1 cellular context compared by ENCODE assay signal in the genomic region with DNA sequence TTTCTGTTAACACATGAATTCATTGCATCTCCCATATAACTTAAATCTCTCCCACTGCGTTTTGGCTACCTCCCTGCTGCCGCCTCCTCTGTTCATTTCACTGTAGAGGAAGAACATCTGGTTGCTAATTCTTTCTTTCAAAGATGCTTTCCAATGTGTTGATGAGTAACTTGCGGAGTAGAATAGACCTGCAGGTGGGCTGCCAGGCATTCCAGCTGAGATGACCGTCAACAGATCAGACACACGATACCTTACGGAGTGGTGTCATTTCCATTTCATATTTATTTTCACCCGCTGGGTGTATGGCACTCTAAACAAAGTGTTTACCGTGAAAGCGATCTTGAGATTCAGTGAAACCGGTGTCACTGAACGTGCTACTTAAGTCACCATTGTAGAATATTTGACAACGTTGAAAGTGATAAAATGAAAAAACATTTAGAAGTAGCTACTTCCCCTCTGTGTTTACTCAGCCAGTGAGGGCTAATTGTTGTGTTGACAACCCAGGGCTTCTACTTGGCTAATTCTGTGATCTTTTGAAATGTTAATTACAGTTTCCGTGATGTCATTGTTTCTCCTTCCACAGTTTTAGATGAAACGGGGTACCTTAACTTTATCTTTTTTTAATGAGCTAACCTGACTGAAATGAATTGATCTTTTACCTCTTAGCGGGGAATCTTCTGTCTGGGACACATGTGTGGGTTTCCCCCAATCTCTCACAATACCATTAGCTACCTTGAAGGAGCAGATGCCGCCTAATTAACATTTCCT.
A peak's percentile ranks its signal among the peaks of the same experiment; 100 is the strongest.
TF ChIP-seq lines count a peak whose summit lies in the region.

No MANE protein-coding gene starts in this region.

TF ChIP-seq in H1, 55 proteins besides CTCF, POLR2A, EP300 and RAD21 (continued from another document):
- no peak for TF ChIP-seq USF2 (IDR thresholded peaks at IDR 0.05; ENCODE audit: low read length)
- 0 out of 2 replicates have a peak, but pooled peaks have one; percentile 20 for TF ChIP-seq KDM1A (IDR thresholded peaks at IDR 0.05; ENCODE audit: borderline replicate concordance, low read length)
- TF ChIP-seq TBP (IDR thresholded peaks at IDR 0.05; ENCODE audit: low read depth, low read length), result peak; percentile 61; the same call in 1 of the 2 replicates
- TF ChIP-seq CBX5 (IDR thresholded peaks at IDR 0.05; ENCODE audit: low read depth, low read length), result no peak
- peak; percentile 68 for TF ChIP-seq BCL11A (IDR thresholded peaks at IDR 0.05; ENCODE audit: low read depth in 2 of 2, low read length in 2 of 2)
- peak; percentile 86 for TF ChIP-seq RBBP5 (IDR thresholded peaks at IDR 0.05; ENCODE audit: borderline replicate concordance, low read depth, low read length)
- TF ChIP-seq ZNF274 (IDR thresholded peaks at IDR 0.05; ENCODE audit: borderline replicate concordance, extremely low read depth, low read length), result no peak
- TF ChIP-seq TAF1 (IDR thresholded peaks at IDR 0.05; ENCODE audit: low read depth, low read length), result peak; percentile 52; the same call in 1 of the 2 replicates
- TF ChIP-seq RXRA (IDR thresholded peaks at IDR 0.05; ENCODE audit: insufficient read depth, low read depth, low read length), result no peak
- TF ChIP-seq, protein P1, sequence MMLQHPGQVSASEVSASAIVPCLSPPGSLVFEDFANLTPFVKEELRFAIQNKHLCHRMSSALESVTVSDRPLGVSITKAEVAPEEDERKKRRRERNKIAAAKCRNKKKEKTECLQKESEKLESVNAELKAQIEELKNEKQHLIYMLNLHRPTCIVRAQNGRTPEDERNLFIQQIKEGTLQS (IDR thresholded peaks at IDR 0.05; ENCODE audit: insufficient read depth, low read depth, low read length), result no peak
- TF ChIP-seq CBX8 (IDR thresholded peaks at IDR 0.05; ENCODE audit: borderline replicate concordance, low read depth, low read length), result no peak
- no peak for TF ChIP-seq GABPA (IDR thresholded peaks at IDR 0.05; ENCODE audit: borderline replicate concordance, insufficient read depth, low read length)
- no peak for TF ChIP-seq SP2 (IDR thresholded peaks at IDR 0.05; ENCODE audit: low read length)
- no peak for TF ChIP-seq GTF2F1 (IDR thresholded peaks at IDR 0.05; ENCODE audit: borderline replicate concordance, low read depth, low read length)
- peak; percentile 82 for TF ChIP-seq SP1 (IDR thresholded peaks at IDR 0.05; ENCODE audit: low read depth, low read length)
- TF ChIP-seq, protein P2, sequence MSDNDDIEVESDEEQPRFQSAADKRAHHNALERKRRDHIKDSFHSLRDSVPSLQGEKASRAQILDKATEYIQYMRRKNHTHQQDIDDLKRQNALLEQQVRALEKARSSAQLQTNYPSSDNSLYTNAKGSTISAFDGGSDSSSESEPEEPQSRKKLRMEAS (IDR thresholded peaks at IDR 0.05), result no peak
- no peak for TF ChIP-seq CHD1 (IDR thresholded peaks at IDR 0.05; ENCODE audit: low read depth, low read length)
- TF ChIP-seq, protein P3, sequence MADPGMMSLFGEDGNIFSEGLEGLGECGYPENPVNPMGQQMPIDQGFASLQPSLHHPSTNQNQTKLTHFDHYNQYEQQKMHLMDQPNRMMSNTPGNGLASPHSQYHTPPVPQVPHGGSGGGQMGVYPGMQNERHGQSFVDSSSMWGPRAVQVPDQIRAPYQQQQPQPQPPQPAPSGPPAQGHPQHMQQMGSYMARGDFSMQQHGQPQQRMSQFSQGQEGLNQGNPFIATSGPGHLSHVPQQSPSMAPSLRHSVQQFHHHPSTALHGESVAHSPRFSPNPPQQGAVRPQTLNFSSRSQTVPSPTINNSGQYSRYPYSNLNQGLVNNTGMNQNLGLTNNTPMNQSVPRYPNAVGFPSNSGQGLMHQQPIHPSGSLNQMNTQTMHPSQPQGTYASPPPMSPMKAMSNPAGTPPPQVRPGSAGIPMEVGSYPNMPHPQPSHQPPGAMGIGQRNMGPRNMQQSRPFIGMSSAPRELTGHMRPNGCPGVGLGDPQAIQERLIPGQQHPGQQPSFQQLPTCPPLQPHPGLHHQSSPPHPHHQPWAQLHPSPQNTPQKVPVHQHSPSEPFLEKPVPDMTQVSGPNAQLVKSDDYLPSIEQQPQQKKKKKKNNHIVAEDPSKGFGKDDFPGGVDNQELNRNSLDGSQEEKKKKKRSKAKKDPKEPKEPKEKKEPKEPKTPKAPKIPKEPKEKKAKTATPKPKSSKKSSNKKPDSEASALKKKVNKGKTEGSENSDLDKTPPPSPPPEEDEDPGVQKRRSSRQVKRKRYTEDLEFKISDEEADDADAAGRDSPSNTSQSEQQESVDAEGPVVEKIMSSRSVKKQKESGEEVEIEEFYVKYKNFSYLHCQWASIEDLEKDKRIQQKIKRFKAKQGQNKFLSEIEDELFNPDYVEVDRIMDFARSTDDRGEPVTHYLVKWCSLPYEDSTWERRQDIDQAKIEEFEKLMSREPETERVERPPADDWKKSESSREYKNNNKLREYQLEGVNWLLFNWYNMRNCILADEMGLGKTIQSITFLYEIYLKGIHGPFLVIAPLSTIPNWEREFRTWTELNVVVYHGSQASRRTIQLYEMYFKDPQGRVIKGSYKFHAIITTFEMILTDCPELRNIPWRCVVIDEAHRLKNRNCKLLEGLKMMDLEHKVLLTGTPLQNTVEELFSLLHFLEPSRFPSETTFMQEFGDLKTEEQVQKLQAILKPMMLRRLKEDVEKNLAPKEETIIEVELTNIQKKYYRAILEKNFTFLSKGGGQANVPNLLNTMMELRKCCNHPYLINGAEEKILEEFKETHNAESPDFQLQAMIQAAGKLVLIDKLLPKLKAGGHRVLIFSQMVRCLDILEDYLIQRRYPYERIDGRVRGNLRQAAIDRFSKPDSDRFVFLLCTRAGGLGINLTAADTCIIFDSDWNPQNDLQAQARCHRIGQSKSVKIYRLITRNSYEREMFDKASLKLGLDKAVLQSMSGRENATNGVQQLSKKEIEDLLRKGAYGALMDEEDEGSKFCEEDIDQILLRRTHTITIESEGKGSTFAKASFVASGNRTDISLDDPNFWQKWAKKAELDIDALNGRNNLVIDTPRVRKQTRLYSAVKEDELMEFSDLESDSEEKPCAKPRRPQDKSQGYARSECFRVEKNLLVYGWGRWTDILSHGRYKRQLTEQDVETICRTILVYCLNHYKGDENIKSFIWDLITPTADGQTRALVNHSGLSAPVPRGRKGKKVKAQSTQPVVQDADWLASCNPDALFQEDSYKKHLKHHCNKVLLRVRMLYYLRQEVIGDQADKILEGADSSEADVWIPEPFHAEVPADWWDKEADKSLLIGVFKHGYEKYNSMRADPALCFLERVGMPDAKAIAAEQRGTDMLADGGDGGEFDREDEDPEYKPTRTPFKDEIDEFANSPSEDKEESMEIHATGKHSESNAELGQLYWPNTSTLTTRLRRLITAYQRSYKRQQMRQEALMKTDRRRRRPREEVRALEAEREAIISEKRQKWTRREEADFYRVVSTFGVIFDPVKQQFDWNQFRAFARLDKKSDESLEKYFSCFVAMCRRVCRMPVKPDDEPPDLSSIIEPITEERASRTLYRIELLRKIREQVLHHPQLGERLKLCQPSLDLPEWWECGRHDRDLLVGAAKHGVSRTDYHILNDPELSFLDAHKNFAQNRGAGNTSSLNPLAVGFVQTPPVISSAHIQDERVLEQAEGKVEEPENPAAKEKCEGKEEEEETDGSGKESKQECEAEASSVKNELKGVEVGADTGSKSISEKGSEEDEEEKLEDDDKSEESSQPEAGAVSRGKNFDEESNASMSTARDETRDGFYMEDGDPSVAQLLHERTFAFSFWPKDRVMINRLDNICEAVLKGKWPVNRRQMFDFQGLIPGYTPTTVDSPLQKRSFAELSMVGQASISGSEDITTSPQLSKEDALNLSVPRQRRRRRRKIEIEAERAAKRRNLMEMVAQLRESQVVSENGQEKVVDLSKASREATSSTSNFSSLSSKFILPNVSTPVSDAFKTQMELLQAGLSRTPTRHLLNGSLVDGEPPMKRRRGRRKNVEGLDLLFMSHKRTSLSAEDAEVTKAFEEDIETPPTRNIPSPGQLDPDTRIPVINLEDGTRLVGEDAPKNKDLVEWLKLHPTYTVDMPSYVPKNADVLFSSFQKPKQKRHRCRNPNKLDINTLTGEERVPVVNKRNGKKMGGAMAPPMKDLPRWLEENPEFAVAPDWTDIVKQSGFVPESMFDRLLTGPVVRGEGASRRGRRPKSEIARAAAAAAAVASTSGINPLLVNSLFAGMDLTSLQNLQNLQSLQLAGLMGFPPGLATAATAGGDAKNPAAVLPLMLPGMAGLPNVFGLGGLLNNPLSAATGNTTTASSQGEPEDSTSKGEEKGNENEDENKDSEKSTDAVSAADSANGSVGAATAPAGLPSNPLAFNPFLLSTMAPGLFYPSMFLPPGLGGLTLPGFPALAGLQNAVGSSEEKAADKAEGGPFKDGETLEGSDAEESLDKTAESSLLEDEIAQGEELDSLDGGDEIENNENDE (IDR thresholded peaks at IDR 0.05; ENCODE audit: insufficient replicate concordance, low read length), result peak; percentile 93
- no peak for TF ChIP-seq FOSL1 (IDR thresholded peaks at IDR 0.05; ENCODE audit: insufficient read depth, low read depth, low read length)
- no peak for TF ChIP-seq NRF1 (IDR thresholded peaks at IDR 0.05; ENCODE audit: low read depth, low read length)
- TF ChIP-seq SRF (IDR thresholded peaks at IDR 0.05; ENCODE audit: low read depth, low read length), result no peak
- peak; percentile 38; the same call in 1 of the 2 replicates for TF ChIP-seq POU5F1 (IDR thresholded peaks at IDR 0.05; ENCODE audit: low read depth, low read length)
- TF ChIP-seq TAF7 (optimal IDR thresholded peaks at IDR 0.05; ENCODE audit: borderline replicate concordance, low read depth, low read length), result peak; percentile 35
- no peak for TF ChIP-seq EGR1 (IDR thresholded peaks at IDR 0.05; ENCODE audit: borderline replicate concordance, low read depth, low read length)
- no peak for TF ChIP-seq MAFK (IDR thresholded peaks at IDR 0.05; ENCODE audit: low read depth, low read length)
- TF ChIP-seq, protein P4, sequence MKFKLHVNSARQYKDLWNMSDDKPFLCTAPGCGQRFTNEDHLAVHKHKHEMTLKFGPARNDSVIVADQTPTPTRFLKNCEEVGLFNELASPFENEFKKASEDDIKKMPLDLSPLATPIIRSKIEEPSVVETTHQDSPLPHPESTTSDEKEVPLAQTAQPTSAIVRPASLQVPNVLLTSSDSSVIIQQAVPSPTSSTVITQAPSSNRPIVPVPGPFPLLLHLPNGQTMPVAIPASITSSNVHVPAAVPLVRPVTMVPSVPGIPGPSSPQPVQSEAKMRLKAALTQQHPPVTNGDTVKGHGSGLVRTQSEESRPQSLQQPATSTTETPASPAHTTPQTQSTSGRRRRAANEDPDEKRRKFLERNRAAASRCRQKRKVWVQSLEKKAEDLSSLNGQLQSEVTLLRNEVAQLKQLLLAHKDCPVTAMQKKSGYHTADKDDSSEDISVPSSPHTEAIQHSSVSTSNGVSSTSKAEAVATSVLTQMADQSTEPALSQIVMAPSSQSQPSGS (IDR thresholded peaks at IDR 0.05; ENCODE audit: low read length), result peak; percentile 94
- peak; percentile 63 for TF ChIP-seq CREB1 (IDR thresholded peaks at IDR 0.05)
- TF ChIP-seq JUND (IDR thresholded peaks at IDR 0.05; ENCODE audit: low read length), result no peak; the same call in 1 of the 2 replicates
- TF ChIP-seq SIX5 (IDR thresholded peaks at IDR 0.05; ENCODE audit: low read depth, low read length), result no peak
- TF ChIP-seq SP4 (IDR thresholded peaks at IDR 0.05; ENCODE audit: low read length), result no peak
- TF ChIP-seq ASH2L (IDR thresholded peaks at IDR 0.05; ENCODE audit: low read length), result peak; percentile 98
- TF ChIP-seq HDAC2 (IDR thresholded peaks at IDR 0.05; ENCODE audit: borderline replicate concordance in 1 of 2, low read depth in 2 of 2, low read length in 2 of 2), result peak; percentile 66 to 95; a peak in 2 of 4 replicates
- peak; percentile 92 for TF ChIP-seq NANOG (IDR thresholded peaks at IDR 0.05; ENCODE audit: insufficient read depth, low read depth, low read length, poor library complexity, severe bottlenecking)
- no peak for TF ChIP-seq SIRT6 (IDR thresholded peaks at IDR 0.05; ENCODE audit: low read length)
- TF ChIP-seq TCF12 (IDR thresholded peaks at IDR 0.05; ENCODE audit: low read depth, low read length), result peak; percentile 99
- TF ChIP-seq RNF2 (IDR thresholded peaks at IDR 0.05; ENCODE audit: borderline replicate concordance, low read depth, low read length, missing control alignments, poor library complexity, severe bottlenecking), result no peak
- no peak for TF ChIP-seq EZH2 (IDR thresholded peaks at IDR 0.05; ENCODE audit: low read depth, low read length, severe bottlenecking)
- peak; percentile 95 for TF ChIP-seq TEAD4 (IDR thresholded peaks at IDR 0.05; ENCODE audit: low read depth, low read length)
- no peak for TF ChIP-seq HDAC6 (IDR thresholded peaks at IDR 0.05; ENCODE audit: low read depth, low read length)
- TF ChIP-seq CHD2 (IDR thresholded peaks at IDR 0.05; ENCODE audit: low read length), result peak; percentile 26
- TF ChIP-seq SIN3A (conservative IDR thresholded peaks at IDR 0.05 in 1 of 2, IDR thresholded peaks at IDR 0.05 in 1 of 2; ENCODE audit: low read depth in 1 of 2, low read length in 2 of 2), result 0 out of 4 replicates have a peak, but pooled peaks have one; percentile 33 to 62
- no peak for TF ChIP-seq BRCA1 (IDR thresholded peaks at IDR 0.05; ENCODE audit: low read depth, low read length)
- 0 out of 2 replicates have a peak, but pooled peaks have one; percentile 3 for TF ChIP-seq CEBPB (IDR thresholded peaks at IDR 0.05; ENCODE audit: low read depth, low read length)
- no peak for TF ChIP-seq RFX5 (IDR thresholded peaks at IDR 0.05; ENCODE audit: borderline replicate concordance, low read depth, low read length)
